ENCODE assay signal across 11 cellular contexts in the genomic region with DNA sequence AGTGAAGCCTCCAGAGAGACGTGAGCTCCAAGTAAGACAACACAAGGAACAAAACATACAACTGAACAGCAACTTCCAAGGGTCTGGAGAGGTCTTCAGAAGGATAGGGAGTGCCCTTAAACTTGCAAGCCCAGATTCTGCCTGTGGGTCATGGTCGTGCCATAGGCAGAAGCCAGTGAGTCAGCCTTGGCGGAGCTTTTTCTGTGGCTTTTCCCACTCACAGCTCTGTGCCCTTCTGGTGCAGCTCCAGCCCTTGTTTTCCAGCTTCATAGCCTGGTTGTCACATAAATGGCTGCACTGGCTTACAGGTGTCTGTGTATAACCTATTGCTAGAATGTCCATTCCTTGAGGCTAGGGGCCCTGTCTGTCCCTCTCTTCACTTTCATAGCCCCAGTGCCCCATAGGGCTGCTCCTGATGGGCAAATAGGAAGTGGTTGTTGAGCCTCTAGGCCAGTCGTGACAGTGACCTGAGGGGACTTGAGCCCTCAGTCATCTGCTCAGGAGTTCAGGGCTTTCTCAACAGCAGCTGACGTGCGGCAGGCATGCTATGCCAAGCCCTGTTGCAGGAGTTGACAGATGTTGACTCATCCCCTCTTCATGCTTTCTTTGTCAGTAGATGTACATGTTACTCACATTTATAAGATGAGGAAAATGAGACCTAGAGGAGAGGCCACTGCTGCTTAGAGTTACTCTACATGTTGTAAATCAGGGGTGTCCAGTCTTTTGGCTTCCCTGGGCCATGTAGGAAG. TPM values are rescaled to one million over a fixed set of nuclear protein-coding genes. Genes with fewer than 3 reads are reported as not detected.
DNase-seq lines count a peak whose midpoint lies in the region; ATAC-seq and TF ChIP-seq lines count a peak whose summit lies in the region.
"Had no signal": no experiment of that assay in that cellular context is flagged by ENCODE, and none has a peak within 500 bp of the region (broad histone marks: within the 10 kb centered on the region; RNA-seq: fewer than 3 reads in every experiment).

No MANE protein-coding gene starts in this region.

- peaks cover 89% of the 10 kb centered on the region for H3K36me3 Mint-ChIP-seq in activated T-helper 17 cell treated with anti-CD3 and anti-CD28 coated beads, Interleukin-2, amount 50 U/mL, for 72 hours (ENCODE audit: low read depth)

- TF ChIP-seq CTCF in right atrium auricular region (IDR thresholded peaks at IDR 0.05) (no peak), hepatocyte (IDR thresholded peaks at IDR 0.05; ENCODE audit: poor library complexity) (no peak), upper lobe of right lung (IDR thresholded peaks at IDR 0.05) (no peak)

- H3K79me2 ChIP-seq in hepatocyte = peaks cover 100% of the 10 kb centered on the region

- H3K27ac ChIP-seq in right atrium auricular region = peak overlapping the region; percentile 15 to 43
- peak overlapping the region; percentile 68 for H3K27ac ChIP-seq in hepatocyte
- H3K27ac ChIP-seq in upper lobe of right lung = no peak overlapping the region
- H3K27ac ChIP-seq: left ventricle myocardium inferior had no signal

- no peaks in the 10 kb centered on the region for H3K9me2 ChIP-seq in hepatocyte (replicated peaks; ENCODE audit: insufficient read depth)

- H3K27me3 Mint-ChIP-seq in activated T-helper 17 cell treated with anti-CD3 and anti-CD28 coated beads, Interleukin-2, amount 50 U/mL, for 72 hours = no peaks in the 10 kb centered on the region

- no peaks in the 10 kb centered on the region for H3K9me3 Mint-ChIP-seq in activated T-helper 17 cell treated with anti-CD3 and anti-CD28 coated beads, Interleukin-2, amount 50 U/mL, for 72 hours

- peaks cover 49% of the 10 kb centered on the region for H3K4me1 Mint-ChIP-seq in activated T-helper 17 cell treated with anti-CD3 and anti-CD28 coated beads, Interleukin-2, amount 50 U/mL, for 72 hours

- WGBS in hepatocyte (ENCODE audit: low lambda C conversion rate, missing lambda C conversion rate) = 76% methylated on average over 6 of the region's 6 CpGs

- H3K4me1 ChIP-seq in right atrium auricular region = peaks cover 0 to 49% of the 10 kb centered on the region in 2 donors
- peaks cover 20% of the 10 kb centered on the region for H3K4me1 ChIP-seq in hepatocyte (ENCODE audit: insufficient read depth)
- peaks cover 34% of the 10 kb centered on the region for H3K4me1 ChIP-seq in upper lobe of right lung

- no peak overlapping the region for H3K4me3 Mint-ChIP-seq in activated T-helper 17 cell treated with anti-CD3 and anti-CD28 coated beads, Interleukin-2, amount 50 U/mL, for 72 hours

- no peak overlapping the region for H3K27ac Mint-ChIP-seq in activated T-helper 17 cell treated with anti-CD3 and anti-CD28 coated beads, Interleukin-2, amount 50 U/mL, for 72 hours

- no peak overlapping the region for H3K4me2 ChIP-seq in hepatocyte

- H4K20me1 ChIP-seq in hepatocyte (ENCODE audit: insufficient read depth, poor library complexity, severe bottlenecking) = peaks cover 97% of the 10 kb centered on the region

- intact Hi-C loops in left ventricle myocardium superior (cut with micrococcal nuclease) (no loop called here), upper lobe of right lung (cut with DNase I) (no loop called here)

- DNase-seq in right atrium auricular region (ENCODE audit: low spot score) (peak; percentile 67), left ventricle myocardium superior (no peak), hepatocyte (ENCODE audit: low spot score) (peak; percentile 64), upper lobe of right lung (no peak), NCI-H2227 treated with DMSO at 0.1 percent for 48 hours (lab: John Stamatoyannopoulos, UW) (no peak), globus pallidus (ENCODE audit: low spot score) (no peak)
- no peak for DNase-seq in activated CD8-positive, alpha-beta memory T cell treated with anti-CD3 and anti-CD28 coated beads, Interleukin-2, amount 50 U/mL, for 4 hours
- DNase-seq: central memory CD4-positive, alpha-beta T cell; left ventricle myocardium inferior; stimulated activated CD4-positive, alpha-beta T cell treated with anti-CD3 and anti-CD28 coated beads, Interleukin-2, amount 100 ng/mL, for 24 hours had no signal

- H3K9me3 ChIP-seq in right atrium auricular region (no peaks in the 10 kb centered on the region), hepatocyte (ENCODE audit: low read depth) (no peaks in the 10 kb centered on the region), upper lobe of right lung (no peaks in the 10 kb centered on the region)
- H3K9me3 ChIP-seq: left ventricle myocardium inferior had no signal

- H3K27me3 ChIP-seq in right atrium auricular region = no peaks in the 10 kb centered on the region
- no peaks in the 10 kb centered on the region for H3K27me3 ChIP-seq in hepatocyte
- no peaks in the 10 kb centered on the region for H3K27me3 ChIP-seq in upper lobe of right lung

- H3K36me3 ChIP-seq in right atrium auricular region = peaks cover 6% of the 10 kb centered on the region
- H3K36me3 ChIP-seq in hepatocyte (replicated peaks; ENCODE audit: insufficient read depth, low read depth) = no peaks in the 10 kb centered on the region
- H3K36me3 ChIP-seq in upper lobe of right lung = peaks cover 16% of the 10 kb centered on the region

- H2AFZ ChIP-seq in hepatocyte = no peak overlapping the region

- H3K4me3 ChIP-seq in right atrium auricular region (no peak overlapping the region), hepatocyte (no peak overlapping the region), upper lobe of right lung (no peak overlapping the region)
- H3K4me3 ChIP-seq: left ventricle myocardium inferior had no signal

- ATAC-seq in left ventricle myocardium superior = no peak
- ATAC-seq in activated T-helper 17 cell treated with anti-CD3 and anti-CD28 coated beads, Interleukin-2, amount 50 U/mL, for 72 hours (replicated peaks) = peak; percentile 74
- peak; percentile 27 for ATAC-seq in upper lobe of right lung

RNA-seq across cellular contexts. Expression of a gene that starts 7.4 kb away (rescaled TPM):
- total RNA-seq in right atrium auricular region (10 to 100 TPM; 18.8 to 40.6 TPM), left ventricle myocardium superior (51.0 TPM), hepatocyte (19.7 and 31.5 TPM in 2 replicates), upper lobe of right lung (96.9 TPM)
- total RNA-seq in activated T-helper 17 cell treated with anti-CD3 and anti-CD28 coated beads, Interleukin-2, amount 50 U/mL, for 72 hours = 100 to 1,000 TPM; 115 to 118 TPM
- polyA plus RNA-seq in hepatocyte = 53.1 and 53.2 TPM in 2 replicates

RNA-seq across cellular contexts. Expression of a gene that starts 19.2 kb away (rescaled TPM):
- total RNA-seq in right atrium auricular region (10 to 100 TPM; 16.0 to 21.9 TPM), left ventricle myocardium superior (14.2 TPM), hepatocyte (32.5 and 38.0 TPM in 2 replicates), upper lobe of right lung (23.3 TPM)
- total RNA-seq in activated T-helper 17 cell treated with anti-CD3 and anti-CD28 coated beads, Interleukin-2, amount 50 U/mL, for 72 hours = 10 to 100 TPM; 19.3 to 22.4 TPM
- polyA plus RNA-seq in hepatocyte = 20.5 and 23.6 TPM in 2 replicates

Comparison
In these comparisons a context has a peak if more than half of its experiments do, and no peak if none do; other contexts are left out.
1. DNase-seq: peak in right atrium auricular region (single experiment) and hepatocyte (single experiment); none in left ventricle myocardium superior (single experiment), upper lobe of right lung (single experiment), activated CD8-positive, alpha-beta memory T cell treated with anti-CD3 and anti-CD28 coated beads, Interleukin-2, amount 50 U/mL, for 4 hours (single experiment), NCI-H2227 treated with DMSO at 0.1 percent for 48 hours (single experiment) and globus pallidus (single experiment).